ENCODE assay signal across 12 cellular contexts in the genomic region with DNA sequence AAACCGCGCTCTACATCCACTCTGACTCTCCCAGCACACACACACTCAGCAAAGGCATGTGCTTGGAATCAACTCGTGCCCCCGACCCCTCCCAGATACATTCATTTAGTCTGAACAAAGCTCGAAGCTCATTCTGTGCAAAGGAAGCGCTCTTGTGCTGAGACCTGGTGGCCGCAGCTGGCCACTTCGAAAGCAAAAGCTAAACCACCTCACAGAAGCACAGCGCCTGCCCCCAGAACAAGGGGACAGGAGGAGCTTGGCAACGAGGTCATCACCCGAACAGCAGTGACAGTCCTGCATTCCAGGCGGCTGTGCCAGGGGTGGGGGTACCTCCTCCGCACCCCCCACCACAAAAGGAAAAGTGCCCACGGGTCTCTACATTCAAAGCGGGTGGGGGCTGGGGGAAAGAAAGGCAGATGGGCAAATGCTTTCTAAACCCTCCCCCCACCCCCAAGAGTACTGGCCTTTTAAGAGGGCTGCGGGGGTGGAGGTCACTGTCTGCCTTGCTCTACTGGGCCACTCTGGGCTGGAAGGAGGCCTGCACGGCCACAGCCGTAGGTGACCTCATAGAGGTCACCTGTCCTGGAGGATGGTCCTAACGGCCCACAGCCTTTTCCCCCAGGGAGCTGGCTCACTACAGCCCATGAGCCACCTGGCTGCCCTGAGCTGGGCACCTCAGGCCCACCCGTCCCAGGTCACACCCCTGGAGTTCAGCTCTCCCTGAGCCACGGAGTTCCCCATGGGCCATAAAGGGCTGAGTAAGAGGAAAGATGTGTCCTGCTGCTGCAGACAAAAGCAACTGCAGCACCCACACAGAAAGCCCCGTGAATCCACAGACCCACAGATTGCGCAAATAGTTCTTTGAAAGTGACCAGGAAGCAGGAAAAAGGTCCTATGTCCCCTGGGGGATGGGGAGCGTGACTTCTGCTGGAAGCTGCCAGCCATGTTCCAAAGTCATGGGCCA. TPM values are rescaled to one million over a fixed set of nuclear protein-coding genes. Genes with fewer than 3 reads are reported as not detected.
DNase-seq lines count a peak whose midpoint lies in the region; ATAC-seq, FAIRE-seq and TF ChIP-seq lines count a peak whose summit lies in the region.
"Had no signal": no experiment of that assay in that cellular context is flagged by ENCODE, and none has a peak within 500 bp of the region (broad histone marks: within the 10 kb centered on the region; RNA-seq: fewer than 3 reads in every experiment).

No MANE protein-coding gene starts in this region.

- H3K27ac Mint-ChIP-seq in brain, result peak overlapping the region in 3 of 5 experiments; percentile 16 to 52 (median 40)
- H3K27ac Mint-ChIP-seq in activated CD4-positive, alpha-beta T cell treated with anti-CD3 and anti-CD28 coated beads, Interleukin-2, amount 10 ng/mL, durations not matched to agents 7 days and 5 days, result no peak overlapping the region

- in situ Hi-C loops in HepG2 (cut with HindIII; ENCODE audit: extremely low pct_ligation_motif_present, low pct_unique_long_range_greater_than_20kb), result no loop called here
- in situ Hi-C loops in GM13977 (cut with MboI; ENCODE audit: low pct_unique_long_range_greater_than_20kb, low sequenced_read_pairs, unreplicated experiment), result no loop called here

- H3K4me1 ChIP-seq in HepG2 (ENCODE audit: insufficient read depth, low read length) (peaks cover 48% of the 10 kb centered on the region), spleen (peaks cover 0 to 22% (median 9%) of the 10 kb centered on the region in 6 donors)

- WGBS in HepG2 (ENCODE audit: low lambda C conversion rate), result 17% methylated on average over 19 of the region's 24 CpGs
- WGBS in spleen, 5 donors, result 65 to 70% (median 66%) methylated on average over 15 to 24 of the region's 24 CpGs

- TF ChIP-seq EP300 in HepG2 (IDR thresholded peaks at IDR 0.05; ENCODE audit: low read depth in 2 of 2, low read length in 2 of 2), result no peak
- no peak for TF ChIP-seq EP300 in HepG2 (CRISPR knock-in tag; IDR thresholded peaks at IDR 0.05; ENCODE audit: borderline replicate concordance)

- ATAC-seq in HepG2 (peak; percentile 49), GM19351 (IDR thresholded peaks at IDR 0.05; ENCODE audit: unreplicated experiment) (no peak)

- peaks cover 0 to 2% (median 0%) of the 10 kb centered on the region in 5 experiments for H3K9me3 Mint-ChIP-seq in brain
- no peaks in the 10 kb centered on the region for H3K9me3 Mint-ChIP-seq in activated CD4-positive, alpha-beta T cell treated with anti-CD3 and anti-CD28 coated beads, Interleukin-2, amount 10 ng/mL, durations not matched to agents 7 days and 5 days
- H3K9me3 Mint-ChIP-seq: CD4-positive, alpha-beta memory T cell had no signal

- H3K4me2 ChIP-seq in HepG2 (ENCODE audit: low read depth, low read length), result peak overlapping the region; percentile 69

- intact Hi-C loops in HepG2 (cut with micrococcal nuclease; ENCODE audit: unreplicated experiment) (no loop called here), spleen (cut with DNase I; ENCODE audit: low total_unique reads) (no loop called here)

- H3K36me3 ChIP-seq in HepG2 (replicated peaks in 1 of 2; ENCODE audit: control insufficient read depth in 1 of 2, insufficient read depth in 2 of 2, low read length in 2 of 2) (no peaks in the 10 kb centered on the region), spleen (peaks cover 0 to 60% (median 24%) of the 10 kb centered on the region in 6 donors)

- peak overlapping the region; percentile 12; the same call in 1 of the 2 replicates for H3K9ac ChIP-seq in HepG2 (ENCODE audit: insufficient read depth, low read depth, low read length)

- TF ChIP-seq CTCF in brain (conservative IDR thresholded peaks at IDR 0.05) (peak in 1 of 2 experiments; percentile 7), HepG2 (CRISPR knock-in tag; IDR thresholded peaks at IDR 0.05) (no peak), spleen (IDR thresholded peaks at IDR 0.05 in 8 of 11, conservative IDR thresholded peaks at IDR 0.05 in 3 of 11) (no peak), GM13977 (IDR thresholded peaks at IDR 0.05; ENCODE audit: extremely low read depth, insufficient read depth, missing control alignments) (no peak)

- H3K4me3 ChIP-seq in HepG2 (replicated peaks in 1 of 3; ENCODE audit: insufficient read depth in 1 of 3, low read depth in 2 of 3, low read length in 3 of 3) (peak overlapping the region in 2 of 3 experiments; percentile 15 to 48; a peak in 3 of 6 replicates), spleen (no peak overlapping the region)

- TF ChIP-seq POLR2A in HepG2 (IDR thresholded peaks at IDR 0.05; ENCODE audit: insufficient read depth in 1 of 2, low read depth in 2 of 2, low read length in 2 of 2) (no peak), spleen (IDR thresholded peaks at IDR 0.05) (no peak)

- peak overlapping the region in 2 of 5 experiments; percentile 4 to 36 for H3K4me3 Mint-ChIP-seq in brain
- H3K4me3 Mint-ChIP-seq in activated CD4-positive, alpha-beta T cell treated with anti-CD3 and anti-CD28 coated beads, Interleukin-2, amount 10 ng/mL, durations not matched to agents 7 days and 5 days, result no peak overlapping the region
- H3K4me3 Mint-ChIP-seq: CD4-positive, alpha-beta memory T cell had no signal

- H3K4me1 Mint-ChIP-seq in brain, result peaks cover 24% of the 10 kb centered on the region
- no peaks in the 10 kb centered on the region for H3K4me1 Mint-ChIP-seq in activated CD4-positive, alpha-beta T cell treated with anti-CD3 and anti-CD28 coated beads, Interleukin-2, amount 10 ng/mL, durations not matched to agents 7 days and 5 days

- H2AFZ ChIP-seq in HepG2 (ENCODE audit: low read length), result no peak overlapping the region

- peak; percentile 48 for FAIRE-seq in HepG2 (lab: Jason Lieb, UNC)
- FAIRE-seq: kidney had no signal

- CTCF ChIA-PET in HepG2 (lab: Yijun Ruan, JAX; ENCODE audit: low intra/inter-chr PET ratio, low total read pairs), result no interaction called here
- CTCF ChIA-PET in activated CD4-positive, alpha-beta T cell treated with anti-CD3 and anti-CD28 coated beads, Interleukin-2, amount 10 ng/mL, durations not matched to agents 7 days and 5 days (lab: Charles Lee), result no interaction called here

- no peaks in the 10 kb centered on the region for H4K20me1 ChIP-seq in HepG2 (ENCODE audit: insufficient read depth, low read length)

- peak; percentile 6 for DNase-seq in LHCN-M2 (ENCODE audit: low read depth)
- peak; percentile 59 for DNase-seq in HepG2 (ENCODE audit: low spot score)
- DNase-seq in spleen, result peak; percentile 72
- DNase-seq in hippocampal formation (lab: John Stamatoyannopoulos, UW), result no peak
- DNase-seq in GM13977 (ENCODE audit: low spot score), result no peak
- no peak for DNase-seq in activated CD4-positive, alpha-beta T cell treated with anti-CD3 and anti-CD28 coated beads, Interleukin-2, amount 10 ng/mL, durations not matched to agents 7 days and 5 days
- DNase-seq: CD4-positive, alpha-beta memory T cell; kidney; NCI-H1930; T-helper 1 cell had no signal

- no peaks in the 10 kb centered on the region for H3K36me3 Mint-ChIP-seq in brain
- no peaks in the 10 kb centered on the region for H3K36me3 Mint-ChIP-seq in activated CD4-positive, alpha-beta T cell treated with anti-CD3 and anti-CD28 coated beads, Interleukin-2, amount 10 ng/mL, durations not matched to agents 7 days and 5 days (ENCODE audit: low read depth)

- H3K9me3 ChIP-seq in HepG2 (ENCODE audit: low read length) (no peaks in the 10 kb centered on the region), spleen (no peaks in the 10 kb centered on the region)

- no TSS peak for BruUV-seq in HepG2 (replicated peaks; lab: Mats Ljungman, UMichigan)

- no peaks in the 10 kb centered on the region for H3K79me2 ChIP-seq in HepG2 (ENCODE audit: insufficient read depth, low read length)

- POLR2A ChIA-PET in HepG2 (lab: Yijun Ruan, JAX), result interaction anchor here (0.7 kb wide), 1 partner anchor 18 kb away, joined by 3 read pairs; no protein-coding TSS in a partner anchor
- POLR2A ChIA-PET in activated CD4-positive, alpha-beta T cell treated with anti-CD3 and anti-CD28 coated beads, Interleukin-2, amount 10 ng/mL, durations not matched to agents 7 days and 5 days (lab: Charles Lee), result no interaction called here

- no peak for TF ChIP-seq RAD21 in HepG2 (CRISPR knock-in tag; IDR thresholded peaks at IDR 0.05)

- no peaks in the 10 kb centered on the region for H3K27me3 Mint-ChIP-seq in brain
- no peaks in the 10 kb centered on the region for H3K27me3 Mint-ChIP-seq in activated CD4-positive, alpha-beta T cell treated with anti-CD3 and anti-CD28 coated beads, Interleukin-2, amount 10 ng/mL, durations not matched to agents 7 days and 5 days
- H3K27me3 Mint-ChIP-seq: CD4-positive, alpha-beta memory T cell had no signal

- H3K27me3 ChIP-seq in HepG2 (ENCODE audit: control insufficient read depth in 1 of 2, insufficient read depth in 2 of 2, low read length in 2 of 2), result 0 out of 5 replicates have a peak, but pooled peaks cover 0 to 2% of the 10 kb centered on the region in 2 experiments
- H3K27me3 ChIP-seq in spleen (replicated peaks in 1 of 7), result no peaks in the 10 kb centered on the region

- H3K27ac ChIP-seq in HepG2 (ENCODE audit: extremely low read length, insufficient read depth, low read length) (no peak overlapping the region), spleen (peak overlapping the region in 7 of 8 donors; percentile 1 to 60 (median 49))

RNA-seq across cellular contexts. Expression of a gene that starts 21.3 kb away (rescaled TPM):
- total RNA-seq in LHCN-M2 (2014; rRNA removed) (1.3 and 3.3 TPM in 2 replicates), HepG2 (2016; rRNA removed; fragmentation: Illumina TruSeq; extraction: Trizol) (0.20 and 0.35 TPM in 2 replicates), spleen (10 to 100 TPM; 50.9 to 99.4 (median 64.6) TPM)
- 3.7 TPM for polyA plus RNA-seq in LHCN-M2 (2012)
- polyA plus RNA-seq in brain (ENCODE audit: insufficient read depth, low read depth, low replicate concordance) (46.8 TPM), HepG2 (2011; rRNA removed) (4.9 and 7.1 TPM in 2 replicates), spleen (10 to 100 TPM; 20.2 to 62.0 (median 26.8) TPM)
- total RNA-seq in HepG2 (2016; cell fraction: cytosol; rRNA removed; fragmentation: Illumina TruSeq; extraction: Trizol; ENCODE audit: low read depth), result not detected in 2 replicates
- total RNA-seq in HepG2 (2016; cell fraction: insoluble cytoplasmic fraction; rRNA removed; fragmentation: Illumina TruSeq; extraction: Trizol), result 0.27 and 0.30 TPM in 2 replicates
- 0.09 and 0.21 TPM in 2 replicates for total RNA-seq in HepG2 (2016; cell fraction: membrane; rRNA removed; fragmentation: Illumina TruSeq; extraction: Trizol)
- total RNA-seq in HepG2 (2016; cell fraction: nucleus; rRNA removed; fragmentation: Illumina TruSeq; extraction: Trizol), result 0.31 and 1.4 TPM in 2 replicates
- 3.6 and 4.4 TPM in 2 replicates for polyA plus RNA-seq in HepG2 (2011; cell fraction: cytosol; rRNA removed)
- polyA plus RNA-seq in HepG2 (2011; cell fraction: nucleus; rRNA removed), result 22.7 and 23.8 TPM in 2 replicates
- polyA plus RNA-seq in HepG2 (2012), result 5.5 and 5.7 TPM in 2 replicates
- polyA plus RNA-seq in HepG2 (2016; cell fraction: cytosol; fragmentation: Illumina TruSeq; extraction: Trizol; ENCODE audit: low read depth), result 0.09 and 0.23 TPM in 2 replicates
- polyA plus RNA-seq in HepG2 (2016; cell fraction: insoluble cytoplasmic fraction; fragmentation: Illumina TruSeq; extraction: Trizol; ENCODE audit: low read depth), result 0.35 and 0.53 TPM in 2 replicates
- polyA plus RNA-seq in HepG2 (2016; cell fraction: membrane; fragmentation: Illumina TruSeq; extraction: Trizol; ENCODE audit: low read depth), result 0.08 and 0.19 TPM in 2 replicates
- polyA plus RNA-seq in HepG2 (2016; cell fraction: nucleus; fragmentation: Illumina TruSeq; extraction: Trizol; ENCODE audit: insufficient read depth, low read depth), result 1.6 TPM in 2 replicates
- polyA minus RNA-seq in HepG2 (2011; rRNA and poly(A)+ RNA removed; ENCODE audit: low replicate concordance), result 7.2 and 8.5 TPM in 2 replicates
- 1.2 and 2.1 TPM in 2 replicates for polyA minus RNA-seq in HepG2 (2011; cell fraction: cytosol; rRNA and poly(A)+ RNA removed)
- polyA minus RNA-seq in HepG2 (2011; cell fraction: nucleus; rRNA and poly(A)+ RNA removed), result 6.5 and 7.6 TPM in 2 replicates
- total RNA-seq in activated CD4-positive, alpha-beta T cell treated with anti-CD3 and anti-CD28 coated beads, Interleukin-2, amount 10 ng/mL, durations not matched to agents 7 days and 5 days, result 10 to 100 TPM; 14.9 to 16.0 TPM

RNA-seq across cellular contexts. Expression of a gene that starts 34.1 kb away (rescaled TPM):
- total RNA-seq in LHCN-M2 (2014; rRNA removed), result 0.26 and 0.63 TPM in 2 replicates
- polyA plus RNA-seq in LHCN-M2 (2012), result 0.36 TPM
- not detected for polyA plus RNA-seq in brain (ENCODE audit: insufficient read depth, low read depth, low replicate concordance)
- 0.31 and 1.0 TPM in 2 replicates for total RNA-seq in HepG2 (2016; rRNA removed; fragmentation: Illumina TruSeq; extraction: Trizol)
- not detected in 2 replicates for total RNA-seq in HepG2 (2016; cell fraction: cytosol; rRNA removed; fragmentation: Illumina TruSeq; extraction: Trizol; ENCODE audit: low read depth)
- total RNA-seq in HepG2 (2016; cell fraction: insoluble cytoplasmic fraction; rRNA removed; fragmentation: Illumina TruSeq; extraction: Trizol), result 0.25 and 0.32 TPM in 2 replicates
- 0.37 and 0.38 TPM in 2 replicates for total RNA-seq in HepG2 (2016; cell fraction: membrane; rRNA removed; fragmentation: Illumina TruSeq; extraction: Trizol)
- total RNA-seq in HepG2 (2016; cell fraction: nucleus; rRNA removed; fragmentation: Illumina TruSeq; extraction: Trizol), result not detected in 2 replicates
- 0.18 and 0.20 TPM in 2 replicates for polyA plus RNA-seq in HepG2 (2011; rRNA removed)
- polyA plus RNA-seq in HepG2 (2011; cell fraction: cytosol; rRNA removed), result 0.08 and 0.13 TPM in 2 replicates
- not detected in 2 replicates for polyA plus RNA-seq in HepG2 (2011; cell fraction: nucleus; rRNA removed)
- not detected in 2 replicates for polyA plus RNA-seq in HepG2 (2012)
- 0.17 TPM in 1 of 2 replicates, not detected in the other for polyA plus RNA-seq in HepG2 (2016; cell fraction: cytosol; fragmentation: Illumina TruSeq; extraction: Trizol; ENCODE audit: low read depth)
- polyA plus RNA-seq in HepG2 (2016; cell fraction: insoluble cytoplasmic fraction; fragmentation: Illumina TruSeq; extraction: Trizol; ENCODE audit: low read depth), result 0.46 and 0.52 TPM in 2 replicates
- polyA plus RNA-seq in HepG2 (2016; cell fraction: membrane; fragmentation: Illumina TruSeq; extraction: Trizol; ENCODE audit: low read depth), result 0.27 and 0.29 TPM in 2 replicates
- polyA plus RNA-seq in HepG2 (2016; cell fraction: nucleus; fragmentation: Illumina TruSeq; extraction: Trizol; ENCODE audit: insufficient read depth, low read depth), result not detected in 2 replicates
- polyA minus RNA-seq in HepG2 (2011; rRNA and poly(A)+ RNA removed; ENCODE audit: low replicate concordance), result 0.16 TPM in 2 replicates
- polyA minus RNA-seq in HepG2 (2011; cell fraction: cytosol; rRNA and poly(A)+ RNA removed), result not detected in 2 replicates
- not detected in 2 replicates for polyA minus RNA-seq in HepG2 (2011; cell fraction: nucleus; rRNA and poly(A)+ RNA removed)
- total RNA-seq in spleen, result 1 to 10 TPM in 5 of 7 donors, under 1 TPM in 1, not detected in 1; 0.70 to 3.8 (median 2.2) TPM
- 1 to 10 TPM; 1.8 to 3.4 (median 2.3) TPM for polyA plus RNA-seq in spleen
- total RNA-seq in activated CD4-positive, alpha-beta T cell treated with anti-CD3 and anti-CD28 coated beads, Interleukin-2, amount 10 ng/mL, durations not matched to agents 7 days and 5 days, result 10 to 100 TPM; 46.0 to 54.3 TPM

RNA-seq across cellular contexts. Expression of a gene that starts 54.1 kb away (rescaled TPM):
- total RNA-seq in LHCN-M2 (2014; rRNA removed) (4.2 and 6.1 TPM in 2 replicates), HepG2 (2016; rRNA removed; fragmentation: Illumina TruSeq; extraction: Trizol) (2.7 and 3.2 TPM in 2 replicates), spleen (10 to 100 TPM; 44.3 to 72.8 (median 53.7) TPM)
- polyA plus RNA-seq in LHCN-M2 (2012), result 4.4 TPM
- polyA plus RNA-seq in brain (ENCODE audit: insufficient read depth, low read depth, low replicate concordance) (6.3 TPM), HepG2 (2011; rRNA removed) (4.1 and 5.7 TPM in 2 replicates), spleen (10 to 100 TPM; 50.9 to 53.1 (median 51.0) TPM)
- total RNA-seq in HepG2 (2016; cell fraction: cytosol; rRNA removed; fragmentation: Illumina TruSeq; extraction: Trizol; ENCODE audit: low read depth), result 1.5 and 2.0 TPM in 2 replicates
- total RNA-seq in HepG2 (2016; cell fraction: insoluble cytoplasmic fraction; rRNA removed; fragmentation: Illumina TruSeq; extraction: Trizol), result 2.0 and 3.4 TPM in 2 replicates
- total RNA-seq in HepG2 (2016; cell fraction: membrane; rRNA removed; fragmentation: Illumina TruSeq; extraction: Trizol), result 2.8 and 3.4 TPM in 2 replicates
- total RNA-seq in HepG2 (2016; cell fraction: nucleus; rRNA removed; fragmentation: Illumina TruSeq; extraction: Trizol), result 2.6 and 3.3 TPM in 2 replicates
- polyA plus RNA-seq in HepG2 (2011; cell fraction: cytosol; rRNA removed), result 3.7 and 4.8 TPM in 2 replicates
- polyA plus RNA-seq in HepG2 (2011; cell fraction: nucleus; rRNA removed), result 4.2 and 5.2 TPM in 2 replicates
- 2.9 and 3.6 TPM in 2 replicates for polyA plus RNA-seq in HepG2 (2012)
- 0.94 and 1.5 TPM in 2 replicates for polyA plus RNA-seq in HepG2 (2016; cell fraction: cytosol; fragmentation: Illumina TruSeq; extraction: Trizol; ENCODE audit: low read depth)
- 2.4 TPM in 2 replicates for polyA plus RNA-seq in HepG2 (2016; cell fraction: insoluble cytoplasmic fraction; fragmentation: Illumina TruSeq; extraction: Trizol; ENCODE audit: low read depth)
- 1.9 and 2.3 TPM in 2 replicates for polyA plus RNA-seq in HepG2 (2016; cell fraction: membrane; fragmentation: Illumina TruSeq; extraction: Trizol; ENCODE audit: low read depth)
- 3.0 and 4.1 TPM in 2 replicates for polyA plus RNA-seq in HepG2 (2016; cell fraction: nucleus; fragmentation: Illumina TruSeq; extraction: Trizol; ENCODE audit: insufficient read depth, low read depth)
- polyA minus RNA-seq in HepG2 (2011; rRNA and poly(A)+ RNA removed; ENCODE audit: low replicate concordance), result 0.30 and 5.0 TPM in 2 replicates
- polyA minus RNA-seq in HepG2 (2011; cell fraction: cytosol; rRNA and poly(A)+ RNA removed), result 1.5 and 1.9 TPM in 2 replicates
- 4.2 and 7.7 TPM in 2 replicates for polyA minus RNA-seq in HepG2 (2011; cell fraction: nucleus; rRNA and poly(A)+ RNA removed)
- 10 to 100 TPM; 89.6 to 96.4 TPM for total RNA-seq in activated CD4-positive, alpha-beta T cell treated with anti-CD3 and anti-CD28 coated beads, Interleukin-2, amount 10 ng/mL, durations not matched to agents 7 days and 5 days

Comparison
In these comparisons a context has a peak if more than half of its experiments do, and no peak if none do; other contexts are left out.
1. DNase-seq: peak in LHCN-M2 (single experiment), HepG2 (single experiment) and spleen (single experiment); none in hippocampal formation (0 of 2), GM13977 (single experiment) and activated CD4-positive, alpha-beta T cell treated with anti-CD3 and anti-CD28 coated beads, Interleukin-2, amount 10 ng/mL, durations not matched to agents 7 days and 5 days (single experiment).
2. H3K4me3 ChIP-seq: peak in HepG2 (2 of 3); none in spleen (0 of 8).
3. RNA of a gene that starts 34.1 kb away (total RNA-seq): 46.0 to 54.3 TPM in activated CD4-positive, alpha-beta T cell treated with anti-CD3 and anti-CD28 coated beads, Interleukin-2, amount 10 ng/mL, durations not matched to agents 7 days and 5 days; 0.70 to 3.8 TPM in spleen, 0.26 to 0.63 TPM in LHCN-M2 and 0.25 to 1.0 TPM in HepG2; every median in the first group is over 4 times any median in the second.